ENCODE assay signal across 13 cellular contexts in genomic region chr17:82889496-82890338, GRCh38. TPM values are rescaled to one million over a fixed set of nuclear protein-coding genes. Genes with fewer than 3 reads are reported as not detected.
DNase-seq lines count a peak whose midpoint lies in the region; ATAC-seq, FAIRE-seq and TF ChIP-seq lines count a peak whose summit lies in the region.
"Had no signal": no experiment of that assay in that cellular context is flagged by ENCODE, and none has a peak within 500 bp of the region (broad histone marks: within the 10 kb centered on the region; RNA-seq: fewer than 3 reads in every experiment).

No MANE protein-coding gene starts in this region.

- ATAC-seq in WTC11 (peak; percentile 44; the same call in 1 of the 2 replicates), left colon (peak; percentile 79), HG03432 (IDR thresholded peaks at IDR 0.05; ENCODE audit: unreplicated experiment) (no peak)

- H3K4me3 Mint-ChIP-seq in WTC11: no peak overlapping the region

- H3K27ac ChIP-seq in HUES64 (ENCODE audit: low read depth, low read length): peak overlapping the region; percentile 47; the same call in 1 of the 2 replicates
- H3K27ac ChIP-seq in small intestine (ENCODE audit: low read depth in 1 of 2, low read length in 1 of 2): peak overlapping the region in 1 of 2 donors; percentile 32

- H3K27me3 Mint-ChIP-seq in WTC11 (ENCODE audit: low read depth): no peaks in the 10 kb centered on the region

- H3K36me3 ChIP-seq in HUES64 (ENCODE audit: insufficient read depth, low read length): peaks cover 36% of the 10 kb centered on the region
- H3K36me3 ChIP-seq in small intestine (ENCODE audit: control insufficient read depth in 2 of 2, insufficient read depth in 2 of 2, low read length in 2 of 2): no peaks in the 10 kb centered on the region

- H3K27ac Mint-ChIP-seq in WTC11: peak overlapping the region; percentile 93

- peaks cover 7% of the 10 kb centered on the region for H3K9me3 Mint-ChIP-seq in WTC11

- 92% methylated on average over 28 of the region's 28 CpGs for WGBS in HUES64
- WGBS in small intestine, 3 donors: 34 to 72% (median 53%) methylated on average over 28 of the region's 28 CpGs

- in situ Hi-C loops in GM13976 (cut with MboI; ENCODE audit: low sequenced_read_pairs, unreplicated experiment): no loop called here

- H3K27me3 ChIP-seq in HUES64 (ENCODE audit: insufficient read depth, low read length) (no peaks in the 10 kb centered on the region), small intestine (ENCODE audit: control insufficient read depth in 2 of 2, insufficient read depth in 2 of 2, low read length in 2 of 2) (no peaks in the 10 kb centered on the region)

- CTCF ChIA-PET in WTC11 (lab: Charles Lee): interaction anchor here (1.2 to 2.1 kb wide), 2 partner anchors 28 to 221 kb away, joined by 3 to 8 read pairs; no protein-coding TSS in a partner anchor

- H3K4me1 ChIP-seq in HUES64 (ENCODE audit: insufficient read depth, low read length): no peaks in the 10 kb centered on the region; the same call in 1 of the 2 replicates
- peaks cover 0 to 2% of the 10 kb centered on the region in 2 donors for H3K4me1 ChIP-seq in small intestine (ENCODE audit: control insufficient read depth in 2 of 2, insufficient read depth in 1 of 2, low read depth in 1 of 2, low read length in 1 of 2)

- POLR2A ChIA-PET in WTC11 (lab: Charles Lee): no interaction called here

- DNase-seq in WTC11 (ENCODE audit: low spot score): no peak
- peak; percentile 69 to 77 for DNase-seq in left colon
- peak; percentile 61 for DNase-seq in small intestine
- DNase-seq in DMS153 (lab: John Stamatoyannopoulos, UW): no peak
- DNase-seq in NCI-H2081 treated with DMSO at 0.1 percent for 48 hours (lab: John Stamatoyannopoulos, UW): no peak
- no peak for DNase-seq in GM13976 (ENCODE audit: low spot score)
- DNase-seq: NCI-H1930 had no signal

- FAIRE-seq in small intestine (lab: Jason Lieb, UNC): no peak
- FAIRE-seq: endometrium had no signal

- TF ChIP-seq CTCF in WTC11 (IDR thresholded peaks at IDR 0.05) (no peak), GM13976 (IDR thresholded peaks at IDR 0.05; ENCODE audit: borderline replicate concordance, control extremely low read depth, extremely low read depth, insufficient read depth, missing control alignments) (no peak)

- H3K9me3 ChIP-seq in HUES64 (ENCODE audit: insufficient read depth, low read depth, low read length): peaks cover 4% of the 10 kb centered on the region; the same call in 1 of the 2 replicates
- no peaks in the 10 kb centered on the region for H3K9me3 ChIP-seq in small intestine (ENCODE audit: control insufficient read depth, low read depth)

- intact Hi-C loops in left colon (cut with DNase I, micrococcal nuclease): no loop called here

- peaks cover 26% of the 10 kb centered on the region for H3K4me1 Mint-ChIP-seq in WTC11

- no peak overlapping the region for H3K9ac ChIP-seq in HUES64 (ENCODE audit: low read depth, low read length)

- peaks cover 33% of the 10 kb centered on the region for H3K36me3 Mint-ChIP-seq in WTC11

- H3K4me3 ChIP-seq in HUES64 (ENCODE audit: low read length) (no peak overlapping the region), small intestine (ENCODE audit: low read depth in 1 of 2, low read length in 2 of 2) (no peak overlapping the region)

TF ChIP-seq in WTC11, 78 proteins besides CTCF, POLR2A, EP300 and RAD21:
- no peak for TF ChIP-seq ZSCAN18 (CRISPR knock-in tag; IDR thresholded peaks at IDR 0.05)
- no peak for TF ChIP-seq NFATC4 (CRISPR knock-in tag; IDR thresholded peaks at IDR 0.05)
- TF ChIP-seq MYBL2 (CRISPR knock-in tag; IDR thresholded peaks at IDR 0.05): no peak
- TF ChIP-seq RORB (CRISPR knock-in tag; IDR thresholded peaks at IDR 0.05): no peak
- TF ChIP-seq ZNF423 (CRISPR knock-in tag; IDR thresholded peaks at IDR 0.05): peak; percentile 33; the same call in 1 of the 2 replicates
- TF ChIP-seq ERG (CRISPR knock-in tag; IDR thresholded peaks at IDR 0.05): no peak

RNA-seq across cellular contexts. Expression of gene ZNF750, which starts 49.9 kb away (rescaled TPM):
- not detected for polyA plus RNA-seq in HUES64 (2013, experiment 1 of 2)
- not detected for polyA plus RNA-seq in HUES64 (2013, experiment 2 of 2)
- 0.04 to 0.07 TPM in 2 of 3 replicates, not detected in the other for total RNA-seq in WTC11 (2021)
- not detected for total RNA-seq in left colon
- polyA plus RNA-seq in small intestine: under 1 TPM in 2 of 3 donors, not detected in 1; 0.04 to 0.27 TPM
- total RNA-seq: G401, SK-MEL-5, subcutaneous adipose tissue had no signal

Comparison
In these comparisons a context has a peak if more than half of its experiments do, and no peak if none do; other contexts are left out.
1. DNase-seq: peak in left colon (2 of 2) and small intestine (single experiment); none in WTC11 (single experiment), DMS153 (single experiment), NCI-H2081 treated with DMSO at 0.1 percent for 48 hours (single experiment) and GM13976 (single experiment).